8 cellular contexts compared by ENCODE assay signal in genomic region chr10:45741559-45741958, GRCh38. TPM values are rescaled to one million over a fixed set of nuclear protein-coding genes. Genes with fewer than 3 reads are reported as not detected.
A peak's percentile ranks its signal among the peaks of the same experiment; 100 is the strongest.
DNase-seq lines count a peak whose midpoint lies in the region; ATAC-seq, FAIRE-seq and TF ChIP-seq lines count a peak whose summit lies in the region.
"Not testable (repeated sequence)": the region's sequence is repeated elsewhere in the genome, so short reads cannot be mapped to it uniquely, and the experiment has no call there.

No MANE protein-coding gene starts in this region.

- POLR2A ChIA-PET in K562 (lab: Yijun Ruan, JAX), result not testable (repeated sequence)

- TF ChIP-seq POLR2A in K562 (conservative IDR thresholded peaks at IDR 0.05), result not testable (repeated sequence)

- not testable (repeated sequence) for H3K36me3 ChIP-seq in ACC112 (ENCODE audit: insufficient read depth, low read length); K562 (ENCODE audit: control insufficient read depth, insufficient read depth, low read length); upper lobe of right lung
- peaks cover 0 to 47% of the 10 kb centered on the region in 2 donors for H3K36me3 ChIP-seq in left lung
- H3K36me3 ChIP-seq in lower lobe of right lung, result peaks cover 45% of the 10 kb centered on the region
- peaks cover 28% of the 10 kb centered on the region for H3K36me3 ChIP-seq in neutrophil

- not testable (repeated sequence) for FAIRE-seq in K562 (lab: Jason Lieb, UNC)

- peak overlapping the region in 6 of 7 donors; percentile 9 to 86 (median 60) for H3K27ac Mint-ChIP-seq in CD14-positive monocyte

- TF ChIP-seq RAD21 in K562 (CRISPR knock-in tag; conservative IDR thresholded peaks at IDR 0.05 in 1 of 2, IDR thresholded peaks at IDR 0.05 in 1 of 2), result not testable (repeated sequence)

- H3K27me3 ChIP-seq in ACC112 (ENCODE audit: insufficient read depth, low read length); K562 (ENCODE audit: control insufficient read depth in 2 of 2, insufficient read depth in 2 of 2, low read length in 2 of 2); left lung; lower lobe of right lung (ENCODE audit: low read depth); neutrophil; upper lobe of right lung: not testable (repeated sequence)

- H3K27me3 Mint-ChIP-seq in CD14-positive monocyte (ENCODE audit: low read depth in 3 of 3), result not testable (repeated sequence)

- BruUV-seq in K562 (replicated peaks; lab: Mats Ljungman, UMichigan), result not testable (repeated sequence)

- TF ChIP-seq CTCF in CD14-positive monocyte (IDR thresholded peaks at IDR 0.05); K562 (IDR thresholded peaks at IDR 0.05 in 2 of 3, conservative IDR thresholded peaks at IDR 0.05 in 1 of 3; ENCODE audit: insufficient read depth in 2 of 3, low read depth in 1 of 3, low read length in 3 of 3); left lung (IDR thresholded peaks at IDR 0.05); lower lobe of right lung (IDR thresholded peaks at IDR 0.05); neutrophil (IDR thresholded peaks at IDR 0.05); upper lobe of right lung (IDR thresholded peaks at IDR 0.05): not testable (repeated sequence)

- H3K9me3 ChIP-seq in K562 (replicated peaks; ENCODE audit: control insufficient read depth, insufficient read depth, low read depth, low read length); left lung; lower lobe of right lung; neutrophil; upper lobe of right lung: not testable (repeated sequence)

- peaks cover 12 to 28% of the 10 kb centered on the region in 2 donors for H3K36me3 Mint-ChIP-seq in CD14-positive monocyte

- not testable (repeated sequence) for H3K79me2 ChIP-seq in ACC112 (ENCODE audit: control insufficient read depth, insufficient read depth, low read length, unreplicated experiment); K562 (ENCODE audit: control insufficient read depth, insufficient read depth, low read length)

- not testable (repeated sequence) for H3K4me2 ChIP-seq in K562 (ENCODE audit: insufficient read depth, low read length)

- H3K27ac ChIP-seq in ACC112 (ENCODE audit: low read depth, low read length), result peak overlapping the region; percentile 38; the same call in 1 of the 2 replicates
- peak overlapping the region; percentile 22; the same call in 1 of the 3 replicates for H3K27ac ChIP-seq in K562 (ENCODE audit: extremely low read depth, low read depth, low read length)
- H3K27ac ChIP-seq in left lung, lower lobe of right lung, upper lobe of right lung: not testable (repeated sequence)
- H3K27ac ChIP-seq in neutrophil, result peak overlapping the region; percentile 42

- H3K4me1 ChIP-seq in ACC112 (ENCODE audit: control insufficient read depth, insufficient read depth, low read length, unreplicated experiment); K562 (replicated peaks in 1 of 2; ENCODE audit: control insufficient read depth in 2 of 2, insufficient read depth in 2 of 2, low read length in 2 of 2); left lung; lower lobe of right lung; neutrophil (ENCODE audit: control insufficient read depth in 1 of 2, insufficient read depth in 1 of 2, low read depth in 1 of 2, low read length in 1 of 2); upper lobe of right lung: not testable (repeated sequence)

- H3K4me3 ChIP-seq in ACC112 (ENCODE audit: low read depth, low read length); K562; left lung; lower lobe of right lung; neutrophil (ENCODE audit: low read depth in 1 of 2, low read length in 1 of 2); upper lobe of right lung: not testable (repeated sequence)

- in situ Hi-C loops in K562 (cut with MboI), result not testable (repeated sequence)

- H3K4me1 Mint-ChIP-seq in CD14-positive monocyte, result not testable (repeated sequence)

- not testable (repeated sequence) for H3K9me3 Mint-ChIP-seq in CD14-positive monocyte

- not testable (repeated sequence) for TF ChIP-seq EP300 in K562 (IDR thresholded peaks at IDR 0.05; ENCODE audit: low read length)

- not testable (repeated sequence) for H2AFZ ChIP-seq in ACC112 (ENCODE audit: low read length, unreplicated experiment); K562 (ENCODE audit: low read depth, low read length)

- not testable (repeated sequence) for H3K9ac ChIP-seq in K562 (ENCODE audit: insufficient read depth in 1 of 2, low read depth in 2 of 2, low read length in 2 of 2)

- ATAC-seq in K562, result peak; percentile 55
- ATAC-seq in left lung, result peak; percentile 23
- ATAC-seq in lower lobe of right lung, result peak; percentile 44 to 48
- ATAC-seq in sciatic nerve, result peak; percentile 20
- ATAC-seq in upper lobe of right lung, result peak; percentile 60

- not testable (repeated sequence) for H4K20me1 ChIP-seq in K562 (replicated peaks; ENCODE audit: control insufficient read depth, insufficient read depth, low read length)

- DNase-seq in CD14-positive monocyte (ENCODE audit: low spot score); K562 (ENCODE audit: extremely low read depth in 1 of 4, low spot score in 3 of 4); left lung; lower lobe of right lung; sciatic nerve (ENCODE audit: low spot score); upper lobe of right lung: not testable (repeated sequence)

- not testable (repeated sequence) for H3K4me3 Mint-ChIP-seq in CD14-positive monocyte

- intact Hi-C loops in CD14-positive monocyte (cut with micrococcal nuclease); K562 (cut with micrococcal nuclease); left lung (cut with DNase I); lower lobe of right lung (cut with DNase I); sciatic nerve (cut with DNase I); upper lobe of right lung (cut with DNase I): not testable (repeated sequence)

- H3K9me1 ChIP-seq in K562 (ENCODE audit: control insufficient read depth, insufficient read depth, low read length), result not testable (repeated sequence)

- CTCF ChIA-PET in K562 (lab: Yijun Ruan, JAX; ENCODE audit: low intra/inter-chr PET ratio), result not testable (repeated sequence)

- 42% methylated on average over 5 of the region's 7 CpGs for WGBS in K562 (ENCODE audit: insufficient coverage, low coverage, missing lambda C conversion rate)

RNA-seq across cellular contexts. Expression of gene WASHC2C, which starts 14.5 kb away (rescaled TPM):
- polyA plus RNA-seq in CD14-positive monocyte, result 10 to 100 TPM; 12.4 to 23.1 TPM
- 35.3 and 105 TPM in 2 replicates for total RNA-seq in K562 (2011; cell fraction: chromatin; rRNA removed; ENCODE audit: low replicate concordance)
- total RNA-seq in K562 (2011; cell fraction: nucleolus; rRNA removed), result 14.8 and 18.8 TPM in 2 replicates
- total RNA-seq in K562 (2011; cell fraction: nucleoplasm; rRNA removed), result 36.3 and 40.6 TPM in 2 replicates
- 24.1 and 24.8 TPM in 2 replicates for total RNA-seq in K562 (2014; rRNA removed)
- 25.1 and 27.8 TPM in 2 replicates for total RNA-seq in K562 (2014; rRNA removed; fragmentation: Illumina TruSeq; extraction: Trizol)
- total RNA-seq in K562 (2015; rRNA removed; fragmentation: Illumina TruSeq; extraction: Trizol), result 36.8 and 37.7 TPM in 2 replicates
- 25.9 and 28.4 TPM in 2 replicates for total RNA-seq in K562 (2021)
- polyA plus RNA-seq in K562 (2011; rRNA removed), result 17.5 and 20.9 TPM in 2 replicates
- polyA plus RNA-seq in K562 (2011; cell fraction: cytosol; rRNA removed), result 7.0 and 7.6 TPM in 2 replicates
- polyA plus RNA-seq in K562 (2011; cell fraction: nucleus; rRNA removed), result 47.1 and 48.7 TPM in 2 replicates
- polyA plus RNA-seq in K562 (2012), result 23.4 and 25.2 TPM in 2 replicates
- 24.4 and 28.4 TPM in 2 replicates for polyA plus RNA-seq in K562 (2014; fragmentation: Illumina TruSeq; extraction: Trizol)
- polyA plus RNA-seq in K562 (2014; fragmentation: Nextera tagmentation; extraction: Ambion mirVana), result 1 to 10 TPM; 3.2 to 5.3 TPM
- 18.3 and 21.6 TPM in 2 replicates for polyA plus RNA-seq in K562 (2014; rRNA removed)
- polyA minus RNA-seq in K562 (2011; rRNA and poly(A)+ RNA removed), result 76.4 and 96.4 TPM in 2 replicates
- polyA minus RNA-seq in K562 (2011; cell fraction: cytosol; rRNA and poly(A)+ RNA removed), result 12.7 and 13.1 TPM in 2 replicates
- 12.4 and 25.1 TPM in 2 replicates for polyA minus RNA-seq in K562 (2011; cell fraction: nucleus; rRNA and poly(A)+ RNA removed)
- total RNA-seq in left lung, result 10 to 100 TPM; 46.4 to 54.2 TPM
- total RNA-seq in lower lobe of right lung, result 61.5 TPM
- 48.1 TPM for total RNA-seq in sciatic nerve
- total RNA-seq in upper lobe of right lung, result 62.0 TPM
